ENCODE assay signal across 9 cellular contexts in the genomic region with DNA sequence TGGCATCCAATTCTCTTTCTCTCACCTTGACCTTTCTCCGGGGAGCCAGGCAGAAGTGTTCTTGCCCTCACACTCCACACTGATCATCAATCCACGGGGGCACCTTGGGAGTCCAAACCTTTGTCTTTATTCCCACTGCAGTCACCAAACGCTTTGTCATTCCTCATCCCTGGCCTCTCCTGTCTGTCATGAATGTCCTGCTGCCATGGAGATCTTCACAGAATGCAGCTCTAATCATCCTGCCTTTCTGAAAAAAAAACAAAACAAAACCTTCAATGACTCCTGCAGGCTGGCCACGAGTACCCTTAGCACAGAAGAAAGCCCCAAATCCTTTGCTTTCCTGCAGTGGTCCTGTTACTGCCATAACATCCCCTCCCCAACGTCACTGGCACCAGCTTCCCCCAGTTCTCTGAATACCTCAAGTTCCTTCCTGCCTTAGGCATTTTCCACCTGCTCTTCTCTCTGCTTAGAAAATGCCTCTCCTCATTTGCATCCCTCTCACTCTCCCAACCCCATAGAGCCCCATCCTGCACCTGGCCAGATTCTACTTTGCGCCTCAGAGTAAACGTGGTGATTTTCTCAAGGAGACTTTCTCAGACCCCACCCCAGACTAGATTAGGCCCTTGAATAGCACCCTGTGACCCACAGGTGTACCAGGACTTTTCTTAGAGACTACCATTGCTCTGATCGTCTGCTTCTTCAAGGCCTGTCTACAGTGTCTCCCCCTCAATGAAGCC.
DNase-seq lines count a peak whose midpoint lies in the region; ATAC-seq and TF ChIP-seq lines count a peak whose summit lies in the region.
"Had no signal": no experiment of that assay in that cellular context is flagged by ENCODE, and none has a peak within 500 bp of the region (broad histone marks: within the 10 kb centered on the region; RNA-seq: fewer than 3 reads in every experiment).

No MANE protein-coding gene starts in this region.

- H3K4me1 ChIP-seq in left ventricle myocardium inferior = no peaks in the 10 kb centered on the region

- intact Hi-C loops in dorsolateral prefrontal cortex (cut with DNase I) (no loop called here), left ventricle myocardium inferior (cut with micrococcal nuclease) (no loop called here)

- ATAC-seq in GM18508 (IDR thresholded peaks at IDR 0.05; ENCODE audit: insufficient read depth, unreplicated experiment) = peak; percentile 30
- peak; percentile 44 for ATAC-seq in GM21576 (IDR thresholded peaks at IDR 0.05; ENCODE audit: unreplicated experiment)
- ATAC-seq in HG03442 (IDR thresholded peaks at IDR 0.05; ENCODE audit: unreplicated experiment) = peak; percentile 25
- no peak; the same call in 2 of the 3 replicates for ATAC-seq in SK-N-SH treated with all-trans-retinoic acid at 6 μM for 48 hours

- no peaks in the 10 kb centered on the region for H3K36me3 ChIP-seq in left ventricle myocardium inferior

- no peak overlapping the region for H3K4me3 ChIP-seq in dorsolateral prefrontal cortex
- H3K4me3 ChIP-seq in left ventricle myocardium inferior = no peak overlapping the region

- H3K9me3 ChIP-seq in left ventricle myocardium inferior (replicated peaks) = peaks cover 6% of the 10 kb centered on the region

- peak overlapping the region in 49 of 59 donors; percentile 4 to 73 (median 55) for H3K27ac ChIP-seq in dorsolateral prefrontal cortex
- H3K27ac ChIP-seq in left ventricle myocardium inferior (replicated peaks) = no peak overlapping the region

- TF ChIP-seq CTCF in dorsolateral prefrontal cortex (IDR thresholded peaks at IDR 0.05 in 54 of 56, conservative IDR thresholded peaks at IDR 0.05 in 2 of 56; ENCODE audit: low read depth in 1 of 56, partially characterized antibody in 56 of 56) = no peak
- no peak for TF ChIP-seq CTCF in left ventricle myocardium inferior (IDR thresholded peaks at IDR 0.05; ENCODE audit: borderline replicate concordance)

- DNase-seq in dorsolateral prefrontal cortex = no peak
- no peak for DNase-seq in activated CD8-positive, alpha-beta memory T cell treated with anti-CD3 and anti-CD28 coated beads, Interleukin-2, amount 50 U/mL, for 48 hours
- DNase-seq in left ventricle myocardium inferior = no peak
- DNase-seq in DMS114 treated with DMSO at 0.1 percent for 48 hours (lab: John Stamatoyannopoulos, UW; ENCODE audit: unreplicated experiment) = no peak
- DNase-seq: NCI-H2029 had no signal

- H3K27me3 ChIP-seq in dorsolateral prefrontal cortex (no peaks in the 10 kb centered on the region), left ventricle myocardium inferior (ENCODE audit: low read depth) (peaks cover 10% of the 10 kb centered on the region)

TF ChIP-seq in SK-N-SH treated with all-trans-retinoic acid at 6 μM for 48 hours, 23 proteins besides CTCF, POLR2A, EP300 and RAD21:
- TF ChIP-seq TCF4 (CRISPR knock-in tag; IDR thresholded peaks at IDR 0.05; ENCODE audit: borderline replicate concordance) (no peak), ZFP3 (CRISPR knock-in tag; IDR thresholded peaks at IDR 0.05) (no peak), ZFP30 (CRISPR knock-in tag; IDR thresholded peaks at IDR 0.05) (no peak), ESRRG (CRISPR knock-in tag; IDR thresholded peaks at IDR 0.05) (no peak), BACH2 (CRISPR knock-in tag; IDR thresholded peaks at IDR 0.05; ENCODE audit: borderline replicate concordance) (no peak), TOX (CRISPR knock-in tag; IDR thresholded peaks at IDR 0.05; ENCODE audit: borderline replicate concordance) (no peak), OSR1 (CRISPR knock-in tag; IDR thresholded peaks at IDR 0.05) (no peak), ZC3H10 (CRISPR knock-in tag; IDR thresholded peaks at IDR 0.05) (no peak), ZNF565 (CRISPR knock-in tag; conservative IDR thresholded peaks at IDR 0.05; ENCODE audit: low read depth) (no peak), SNAI2 (CRISPR knock-in tag; IDR thresholded peaks at IDR 0.05) (no peak)
- TF ChIP-seq, protein P1, sequence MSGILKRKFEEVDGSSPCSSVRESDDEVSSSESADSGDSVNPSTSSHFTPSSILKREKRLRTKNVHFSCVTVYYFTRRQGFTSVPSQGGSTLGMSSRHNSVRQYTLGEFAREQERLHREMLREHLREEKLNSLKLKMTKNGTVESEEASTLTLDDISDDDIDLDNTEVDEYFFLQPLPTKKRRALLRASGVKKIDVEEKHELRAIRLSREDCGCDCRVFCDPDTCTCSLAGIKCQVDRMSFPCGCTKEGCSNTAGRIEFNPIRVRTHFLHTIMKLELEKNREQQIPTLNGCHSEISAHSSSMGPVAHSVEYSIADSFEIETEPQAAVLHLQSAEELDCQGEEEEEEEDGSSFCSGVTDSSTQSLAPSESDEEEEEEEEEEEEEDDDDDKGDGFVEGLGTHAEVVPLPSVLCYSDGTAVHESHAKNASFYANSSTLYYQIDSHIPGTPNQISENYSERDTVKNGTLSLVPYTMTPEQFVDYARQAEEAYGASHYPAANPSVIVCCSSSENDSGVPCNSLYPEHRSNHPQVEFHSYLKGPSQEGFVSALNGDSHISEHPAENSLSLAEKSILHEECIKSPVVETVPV (CRISPR knock-in tag; IDR thresholded peaks at IDR 0.05) = no peak
- TF ChIP-seq, protein P2, sequence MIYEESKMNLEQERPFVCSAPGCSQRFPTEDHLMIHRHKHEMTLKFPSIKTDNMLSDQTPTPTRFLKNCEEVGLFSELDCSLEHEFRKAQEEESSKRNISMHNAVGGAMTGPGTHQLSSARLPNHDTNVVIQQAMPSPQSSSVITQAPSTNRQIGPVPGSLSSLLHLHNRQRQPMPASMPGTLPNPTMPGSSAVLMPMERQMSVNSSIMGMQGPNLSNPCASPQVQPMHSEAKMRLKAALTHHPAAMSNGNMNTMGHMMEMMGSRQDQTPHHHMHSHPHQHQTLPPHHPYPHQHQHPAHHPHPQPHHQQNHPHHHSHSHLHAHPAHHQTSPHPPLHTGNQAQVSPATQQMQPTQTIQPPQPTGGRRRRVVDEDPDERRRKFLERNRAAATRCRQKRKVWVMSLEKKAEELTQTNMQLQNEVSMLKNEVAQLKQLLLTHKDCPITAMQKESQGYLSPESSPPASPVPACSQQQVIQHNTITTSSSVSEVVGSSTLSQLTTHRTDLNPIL (CRISPR knock-in tag; IDR thresholded peaks at IDR 0.05; ENCODE audit: low read depth) = no peak
